Comparison of ENCODE assay signal across 29 cellular contexts in genomic region chr14:98899441-98899840, GRCh38.
"Had no signal": no experiment of that assay in that cellular context is flagged by ENCODE, and none has a peak within 500 bp of the region (broad histone marks: within the 10 kb centered on the region; RNA-seq: fewer than 3 reads in every experiment).

No MANE protein-coding gene starts in this region.

- H3K27ac Mint-ChIP-seq: natural killer cell treated with Interleukin-12 subunit alpha and Interleukin-12 subunit beta and Interleukin-15 and Interleukin-18, amount 100 ng/mL, for 72 hours; progenitor cell of endocrine pancreas; stimulated activated naive B cell treated with anti-CD40 and anti-IgM and Interleukin-4, amounts not matched to agents 10 μg/mL and 1 μg/mL and 100 μg/mL, for 72 hours had no signal

- H3K9me3 ChIP-seq: left lung, lower lobe of right lung, mucosa of descending colon, right atrium auricular region, right lobe of liver, stomach, testis, thyroid gland, transverse colon, upper lobe of left lung, vagina had no signal

- H3K27me3 ChIP-seq: right atrium auricular region, right lobe of liver, testis, thyroid gland, transverse colon, upper lobe of left lung, vagina had no signal

- H3K4me1 Mint-ChIP-seq: stimulated activated naive B cell treated with anti-CD40 and anti-IgM and Interleukin-4, amounts not matched to agents 10 μg/mL and 1 μg/mL and 100 μg/mL, for 72 hours had no signal

- H3K9ac ChIP-seq: parathyroid adenoma had no signal

- H3K9me3 Mint-ChIP-seq: natural killer cell treated with Interleukin-12 subunit alpha and Interleukin-12 subunit beta and Interleukin-15 and Interleukin-18, amount 100 ng/mL, for 72 hours had no signal

- H3K27me3 Mint-ChIP-seq: stimulated activated naive B cell treated with anti-CD40 and anti-IgM and Interleukin-4, amounts not matched to agents 10 μg/mL and 1 μg/mL and 100 μg/mL, for 72 hours had no signal

- DNase-seq: hippocampal formation; kidney; left colon; left lung; lower lobe of right lung; mammary epithelial cell; mesenchymal stem cell; midbrain; mucosa of descending colon; naive thymus-derived CD4-positive, alpha-beta T cell; nucleus accumbens; right lobe of liver; stimulated activated CD4-positive, alpha-beta T cell treated with anti-CD3 and anti-CD28 coated beads, Interleukin-12 subunit alpha, Interleukin-12 subunit beta, amount 100 ng/mL, for 4 hours; stimulated activated CD4-positive, alpha-beta T cell treated with anti-CD3 and anti-CD28 coated beads, Interleukin-15, amount 100 ng/mL, for 24 hours; stimulated activated CD4-positive, alpha-beta T cell treated with anti-CD3 and anti-CD28 coated beads, Interleukin-2, amount 100 ng/mL, for 24 hours; stimulated activated CD4-positive, alpha-beta T cell treated with anti-CD3 and anti-CD28 coated beads, Interleukin-4, amount 100 ng/mL, for 1 hour; stimulated activated naive B cell treated with anti-CD40 and anti-IgM and Interleukin-4, amounts not matched to agents 10 μg/mL and 1 μg/mL and 100 μg/mL, for 72 hours; stimulated activated naive CD8-positive, alpha-beta T cell treated with anti-CD3 and anti-CD28 coated beads, Interleukin-15, Interleukin-2, amounts not matched to agents 100 U/mL and 50 U/mL, for 24 hours; stomach; testis; thyroid gland; transverse colon; upper lobe of left lung had no signal

- H3K36me3 ChIP-seq: left lung, lower lobe of right lung, right atrium auricular region, right lobe of liver, stomach, thyroid gland, transverse colon, upper lobe of left lung, vagina had no signal

- H3K4me1 ChIP-seq: left lung, lower lobe of right lung, parathyroid adenoma, right atrium auricular region, right lobe of liver, testis, transverse colon, upper lobe of left lung had no signal

- H3K4me3 ChIP-seq: left lung, lower lobe of right lung, mucosa of descending colon, right atrium auricular region, right lobe of liver, skin epidermis, stomach, testis, thyroid gland, transverse colon, upper lobe of left lung, vagina had no signal

- H3K4me3 Mint-ChIP-seq: naive thymus-derived CD4-positive, alpha-beta T cell; natural killer cell treated with Interleukin-12 subunit alpha and Interleukin-12 subunit beta and Interleukin-15 and Interleukin-18, amount 100 ng/mL, for 72 hours; stimulated activated naive B cell treated with anti-CD40 and anti-IgM and Interleukin-4, amounts not matched to agents 10 μg/mL and 1 μg/mL and 100 μg/mL, for 72 hours had no signal

- H2AFZ ChIP-seq: parathyroid adenoma had no signal

- ATAC-seq: left colon; left lung; lower lobe of right lung; mucosa of descending colon; naive thymus-derived CD4-positive, alpha-beta T cell; natural killer cell treated with Interleukin-12 subunit alpha and Interleukin-12 subunit beta and Interleukin-15 and Interleukin-18, amount 100 ng/mL, for 72 hours; stimulated activated naive B cell treated with anti-CD40 and anti-IgM and Interleukin-4, amounts not matched to agents 10 μg/mL and 1 μg/mL and 100 μg/mL, for 72 hours; stimulated activated naive CD8-positive, alpha-beta T cell treated with anti-CD3 and anti-CD28 coated beads, Interleukin-15, Interleukin-2, amounts not matched to agents 100 U/mL and 50 U/mL, for 24 hours had no signal

- H3K27ac ChIP-seq: left lung, lower lobe of right lung, parathyroid adenoma, right atrium auricular region, right lobe of liver, skin epidermis, stomach, testis, thyroid gland, transverse colon, upper lobe of left lung, vagina had no signal

- H3K36me3 Mint-ChIP-seq: naive thymus-derived CD4-positive, alpha-beta T cell; stimulated activated naive B cell treated with anti-CD40 and anti-IgM and Interleukin-4, amounts not matched to agents 10 μg/mL and 1 μg/mL and 100 μg/mL, for 72 hours had no signal
